1 cellular context compared by ENCODE assay signal in genomic region chr17:73348018-73348823, GRCh38.
TF ChIP-seq lines count a peak whose summit lies in the region.

No MANE protein-coding gene starts in this region.

TF ChIP-seq in IMR-90, 13 proteins besides CTCF, POLR2A, EP300 and RAD21 (continued from another document):
- no peak for TF ChIP-seq RCOR1 (IDR thresholded peaks at IDR 0.05; ENCODE audit: insufficient replicate concordance, low read length)
- no peak for TF ChIP-seq MXI1 (IDR thresholded peaks at IDR 0.05; ENCODE audit: borderline replicate concordance, low read depth, low read length)
- no peak for TF ChIP-seq NFE2L2 (IDR thresholded peaks at IDR 0.05; ENCODE audit: low read depth, low read length)
- no peak for TF ChIP-seq CEBPB (IDR thresholded peaks at IDR 0.05; ENCODE audit: low read depth, low read length)
- TF ChIP-seq USF2 (IDR thresholded peaks at IDR 0.05; ENCODE audit: low read depth, low read length): no peak
- TF ChIP-seq BHLHE40 (IDR thresholded peaks at IDR 0.05; ENCODE audit: low read depth, low read length): no peak
- TF ChIP-seq RFX5 (IDR thresholded peaks at IDR 0.05; ENCODE audit: low read depth, low read length): no peak
- TF ChIP-seq CHD1 (IDR thresholded peaks at IDR 0.05; ENCODE audit: low read depth, low read length): no peak
TF ChIP-seq in IMR-90: peak in this region for 0.
